1 cellular context compared by ENCODE assay signal in the genomic region with DNA sequence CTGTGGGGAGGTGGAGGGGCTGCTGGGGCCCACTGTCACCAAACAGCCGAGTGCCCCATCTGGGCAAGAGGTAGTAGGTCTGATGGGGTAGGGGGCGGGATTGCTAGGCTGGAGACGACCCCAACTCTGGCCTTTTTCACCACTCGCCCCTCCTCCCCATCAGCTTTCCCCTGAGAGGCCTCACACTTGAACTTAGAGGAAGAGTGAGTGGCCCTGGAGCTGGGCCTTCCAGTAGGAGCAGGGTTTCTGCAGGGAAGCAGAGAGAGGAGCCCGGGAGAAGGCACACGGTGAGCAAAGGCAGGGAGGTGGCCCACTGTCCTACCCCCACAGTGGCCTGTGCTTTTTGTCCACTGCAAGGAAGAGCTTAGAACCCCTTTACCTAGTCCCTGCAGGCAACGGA.
TF ChIP-seq lines count a peak whose summit lies in the region.

No MANE protein-coding gene starts in this region.

TF ChIP-seq in H1, 55 proteins besides CTCF, POLR2A, EP300 and RAD21 (continued from another document):
- no peak for TF ChIP-seq MAFK (IDR thresholded peaks at IDR 0.05; ENCODE audit: low read depth, low read length)
- no peak for TF ChIP-seq ATF3 (IDR thresholded peaks at IDR 0.05; ENCODE audit: insufficient read depth, low read depth, low read length)
- TF ChIP-seq SUZ12 (IDR thresholded peaks at IDR 0.05; ENCODE audit: low read length) = no peak
- no peak for TF ChIP-seq JUND (IDR thresholded peaks at IDR 0.05; ENCODE audit: low read length)
- TF ChIP-seq ZNF274 (IDR thresholded peaks at IDR 0.05; ENCODE audit: borderline replicate concordance, extremely low read depth, low read length) = no peak
